30 cellular contexts compared by ENCODE assay signal in the genomic region with DNA sequence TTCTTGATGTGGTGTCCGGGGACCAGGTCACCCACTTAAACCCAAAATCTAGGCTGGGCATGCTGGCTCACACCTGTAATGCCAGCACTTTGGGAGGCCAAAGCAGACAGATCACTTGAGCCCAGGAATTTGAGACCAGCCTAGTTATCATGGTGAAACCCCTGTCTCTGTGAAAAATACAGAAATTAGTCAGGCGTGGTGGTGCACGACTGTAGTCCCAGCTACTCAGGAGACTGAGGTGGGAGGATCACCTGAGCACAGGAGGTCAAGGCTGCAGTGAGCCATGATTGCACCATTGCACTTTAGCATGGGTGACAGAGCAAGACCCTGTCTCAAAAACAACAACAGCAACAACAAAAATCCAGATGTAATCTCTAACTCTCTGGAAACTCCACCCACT.
"Had no signal": no experiment of that assay in that cellular context is flagged by ENCODE, and none has a peak within 500 bp of the region (broad histone marks: within the 10 kb centered on the region; RNA-seq: fewer than 3 reads in every experiment).

No MANE protein-coding gene starts in this region.

- H3K4me1 ChIP-seq: breast epithelium, esophagus squamous epithelium, left lung, lower lobe of right lung, sigmoid colon, upper lobe of right lung had no signal

- H3K9me3 Mint-ChIP-seq: activated CD4-positive, alpha-beta memory T cell treated with anti-CD3 and anti-CD28 coated beads for 36 hours; activated CD4-positive, alpha-beta T cell treated with anti-CD3 and anti-CD28 coated beads, Interleukin-2, amount 10 ng/mL, durations not matched to agents 24 days and 14 days; activated naive CD4-positive, alpha-beta T cell treated with anti-CD3 and anti-CD28 coated beads, Interleukin-2, amount 10 ng/mL, durations not matched to agents 7 days and 5 days; activated T-helper 1 cell treated with anti-CD3 and anti-CD28 coated beads, Interleukin-12 subunit alpha, Interleukin-12 subunit beta, Interleukin-2, Interleukin-4 antibody, amounts not matched to agents 30 ng/mL and 10 ng/mL and 1 ng/mL, durations not matched to agents 14 hours and 24 hours and 36 hours; dendritic cell treated with granulocyte-macrophage colony-stimulating factor and Interleukin-4, amounts not matched to agents 40 ng/mL and 50 ng/mL, for 4 days; T-helper 1 cell treated with Interleukin-12 subunit alpha and Interleukin-12 subunit beta and Interleukin-4 antibody, amounts not matched to agents 30 μg/mL and 1 μg/mL, for 36 hours had no signal

- H3K9me3 ChIP-seq: breast epithelium, esophagus squamous epithelium, left lung, lower lobe of right lung, mucosa of descending colon, ovary, sigmoid colon, suprapubic skin, tibial artery, upper lobe of right lung had no signal

- H3K36me3 Mint-ChIP-seq: activated CD4-positive, alpha-beta memory T cell treated with anti-CD3 and anti-CD28 coated beads for 36 hours; activated naive CD4-positive, alpha-beta T cell treated with anti-CD3 and anti-CD28 coated beads, Interleukin-2, amount 10 ng/mL, durations not matched to agents 7 days and 5 days had no signal

- H3K4me3 Mint-ChIP-seq: activated CD4-positive, alpha-beta memory T cell treated with anti-CD3 and anti-CD28 coated beads for 36 hours; activated CD4-positive, alpha-beta T cell treated with anti-CD3 and anti-CD28 coated beads, Interleukin-2, amount 10 ng/mL, durations not matched to agents 24 days and 14 days; activated naive CD4-positive, alpha-beta T cell treated with anti-CD3 and anti-CD28 coated beads, Interleukin-2, amount 10 ng/mL, durations not matched to agents 7 days and 5 days; activated T-helper 1 cell treated with anti-CD3 and anti-CD28 coated beads, Interleukin-12 subunit alpha, Interleukin-12 subunit beta, Interleukin-2, Interleukin-4 antibody, amounts not matched to agents 30 ng/mL and 10 ng/mL and 1 ng/mL, durations not matched to agents 14 hours and 24 hours and 36 hours; dendritic cell treated with granulocyte-macrophage colony-stimulating factor and Interleukin-4, amounts not matched to agents 40 ng/mL and 50 ng/mL, for 4 days; T-helper 1 cell treated with Interleukin-12 subunit alpha and Interleukin-12 subunit beta and Interleukin-4 antibody, amounts not matched to agents 30 μg/mL and 1 μg/mL, for 36 hours had no signal

- H3K4me1 Mint-ChIP-seq: activated CD4-positive, alpha-beta T cell treated with anti-CD3 and anti-CD28 coated beads, Interleukin-2, amount 10 ng/mL, durations not matched to agents 24 days and 14 days; activated naive CD4-positive, alpha-beta T cell treated with anti-CD3 and anti-CD28 coated beads, Interleukin-2, amount 10 ng/mL, durations not matched to agents 7 days and 5 days had no signal

- H3K27me3 ChIP-seq: breast epithelium, ovary, sigmoid colon, suprapubic skin, tibial artery had no signal

- H3K36me3 ChIP-seq: breast epithelium, esophagus squamous epithelium, left lung, lower lobe of right lung, ovary, sigmoid colon, suprapubic skin, tibial artery, upper lobe of right lung, WERI-Rb-1 had no signal

- H3K4me3 ChIP-seq: breast epithelium, esophagus squamous epithelium, left lung, lower lobe of right lung, mucosa of descending colon, ovary, sigmoid colon, suprapubic skin, tibial artery, upper lobe of right lung had no signal

- DNase-seq: activated CD4-positive, alpha-beta memory T cell treated with anti-CD3 and anti-CD28 coated beads for 36 hours; activated CD4-positive, alpha-beta T cell treated with anti-CD3 and anti-CD28 coated beads, Interleukin-2, amount 10 ng/mL, durations not matched to agents 24 days and 14 days; activated CD4-positive, CD25-positive, alpha-beta regulatory T cell treated with anti-CD3 and anti-CD28 coated beads, Interleukin-2, amount 50 U/mL, for 72 hours; activated CD8-positive, alpha-beta memory T cell treated with anti-CD3 and anti-CD28 coated beads, Interleukin-2, amount 50 U/mL, for 4 hours; activated effector memory CD4-positive, alpha-beta T cell treated with anti-CD3 and anti-CD28 coated beads, Interleukin-2, amount 50 U/mL, for 16 hours; activated naive CD4-positive, alpha-beta T cell treated with anti-CD3 and anti-CD28 coated beads, Interleukin-2, amount 10 ng/mL, durations not matched to agents 7 days and 5 days; activated T-cell treated with anti-CD3 and anti-CD28 coated beads, Interleukin-2, amount 50 U/mL, for 1 hour; amniotic stem cell; central memory CD4-positive, alpha-beta T cell; effector CD4-positive, alpha-beta T cell; esophagus squamous epithelium; left lung; lower lobe of right lung; mucosa of descending colon; ovary; sigmoid colon; stimulated activated CD4-positive, alpha-beta T cell treated with anti-CD3 and anti-CD28 coated beads, Interleukin-15, amount 100 ng/mL, for 24 hours; stimulated activated CD4-positive, alpha-beta T cell treated with anti-CD3 and anti-CD28 coated beads, Interleukin-2, amount 100 ng/mL, for 24 hours; stimulated activated naive CD4-positive, alpha-beta T cell; T-helper 9 cell; tibial artery; upper lobe of right lung; WERI-Rb-1 had no signal

- H3K27ac ChIP-seq: breast epithelium, epithelial cell of prostate, esophagus squamous epithelium, left lung, lower lobe of right lung, ovary, sigmoid colon, suprapubic skin, tibial artery, upper lobe of right lung, WERI-Rb-1 had no signal

- H3K27ac Mint-ChIP-seq: activated CD4-positive, alpha-beta memory T cell treated with anti-CD3 and anti-CD28 coated beads for 36 hours; activated CD4-positive, alpha-beta T cell treated with anti-CD3 and anti-CD28 coated beads, Interleukin-2, amount 10 ng/mL, durations not matched to agents 24 days and 14 days; activated naive CD4-positive, alpha-beta T cell treated with anti-CD3 and anti-CD28 coated beads, Interleukin-2, amount 10 ng/mL, durations not matched to agents 7 days and 5 days; activated T-helper 1 cell treated with anti-CD3 and anti-CD28 coated beads, Interleukin-12 subunit alpha, Interleukin-12 subunit beta, Interleukin-2, Interleukin-4 antibody, amounts not matched to agents 30 ng/mL and 10 ng/mL and 1 ng/mL, durations not matched to agents 14 hours and 24 hours and 36 hours; dendritic cell treated with granulocyte-macrophage colony-stimulating factor and Interleukin-4, amounts not matched to agents 40 ng/mL and 50 ng/mL, for 4 days; progenitor cell of endocrine pancreas; T-helper 1 cell treated with Interleukin-12 subunit alpha and Interleukin-12 subunit beta and Interleukin-4 antibody, amounts not matched to agents 30 μg/mL and 1 μg/mL, for 36 hours had no signal

- ATAC-seq: left lung, lower lobe of right lung, mucosa of descending colon, upper lobe of right lung had no signal
